ENCODE assay signal across 8 cellular contexts in genomic region chr10:110067960-110068770, GRCh38.
A peak's percentile ranks its signal among the peaks of the same experiment; 100 is the strongest.
DNase-seq lines count a peak whose midpoint lies in the region; ATAC-seq and TF ChIP-seq lines count a peak whose summit lies in the region.

No MANE protein-coding gene starts in this region.

- no peak overlapping the region for H3K18ac ChIP-seq in mesendoderm (ENCODE audit: low read length)

- H3K4me2 ChIP-seq in mesendoderm (ENCODE audit: low read length) = no peak overlapping the region

- no peak overlapping the region for H4K5ac ChIP-seq in mesendoderm (ENCODE audit: low read length)

- H3K9me3 Mint-ChIP-seq in activated naive CD4-positive, alpha-beta T cell treated with anti-CD3 and anti-CD28 coated beads, Interleukin-2, amount 50 U/mL, for 72 hours = no peaks in the 10 kb centered on the region

- no peak overlapping the region for H3K56ac ChIP-seq in mesendoderm (ENCODE audit: low read length)

- no peak overlapping the region for H3K23ac ChIP-seq in mesendoderm (ENCODE audit: low read length)

- no peaks in the 10 kb centered on the region for H3K79me2 ChIP-seq in mesendoderm (ENCODE audit: control insufficient read depth, insufficient read depth, low read length)

- no CpG with 5 or more reads among the region's 5 CpGs for WGBS in mesendoderm (ENCODE audit: extremely low coverage, insufficient coverage, low lambda C conversion rate)

- H3K79me1 ChIP-seq in mesendoderm (ENCODE audit: low read length) = no peaks in the 10 kb centered on the region

- no peak overlapping the region for H2BK15ac ChIP-seq in mesendoderm (replicated peaks; ENCODE audit: low read depth)

- H3K4me3 ChIP-seq in GM12865 (ENCODE audit: low read depth, low read length) (peak overlapping the region; percentile 23), mesendoderm (ENCODE audit: low read length) (no peak overlapping the region)

- peaks cover 4% of the 10 kb centered on the region for H3K4me1 ChIP-seq in mesendoderm (ENCODE audit: control insufficient read depth, low read depth, low read length)

- H3K4ac ChIP-seq in mesendoderm (ENCODE audit: low read depth, low read length) = no peak overlapping the region

- peak; percentile 56 for ATAC-seq in GM21723 (IDR thresholded peaks at IDR 0.05; ENCODE audit: unreplicated experiment)
- ATAC-seq in activated naive CD4-positive, alpha-beta T cell treated with anti-CD3 and anti-CD28 coated beads, Interleukin-2, amount 50 U/mL, for 72 hours = peak; percentile 89 to 95

- no peaks in the 10 kb centered on the region for H3K36me3 ChIP-seq in mesendoderm (ENCODE audit: control insufficient read depth, insufficient read depth, low read length)

- H2AK5ac ChIP-seq in mesendoderm (ENCODE audit: low read length) = no peak overlapping the region

- no peak overlapping the region for H3K27ac ChIP-seq in mesendoderm (ENCODE audit: low read depth, low read length)

- no peak for TF ChIP-seq CTCF in GM12865 (IDR thresholded peaks at IDR 0.05; ENCODE audit: insufficient read depth, low read depth, low read length, missing control alignments)

- H4K8ac ChIP-seq in mesendoderm (ENCODE audit: low read depth, low read length) = no peak overlapping the region

- no peak overlapping the region for H2BK120ac ChIP-seq in mesendoderm (ENCODE audit: low read depth, low read length)

- no peak overlapping the region for H3K9ac ChIP-seq in mesendoderm (ENCODE audit: low read length)

- DNase-seq in GM12865 (ENCODE audit: low read depth) = peak; percentile 81
- peak; percentile 96 for DNase-seq in KBM-7
- DNase-seq in activated naive CD4-positive, alpha-beta T cell treated with anti-CD3 and anti-CD28 coated beads, Interleukin-2, amount 50 U/mL, for 72 hours (ENCODE audit: low spot score in 2 of 2) = peak in 1 of 2 donors; percentile 44
- DNase-seq in mesendoderm = peak; percentile 83
- no peak for DNase-seq in cerebellar cortex (ENCODE audit: low spot score)
- no peak for DNase-seq in cerebellum (ENCODE audit: low spot score)
- DNase-seq in NCI-H1930 (lab: John Stamatoyannopoulos, UW) = no peak

- H3K27ac Mint-ChIP-seq in activated naive CD4-positive, alpha-beta T cell treated with anti-CD3 and anti-CD28 coated beads, Interleukin-2, amount 50 U/mL, for 72 hours = peak overlapping the region; percentile 87 to 93

- peaks cover 0 to 7% of the 10 kb centered on the region in 2 donors for H3K36me3 Mint-ChIP-seq in activated naive CD4-positive, alpha-beta T cell treated with anti-CD3 and anti-CD28 coated beads, Interleukin-2, amount 50 U/mL, for 72 hours

- in situ Hi-C loops in KBM-7 (cut with MboI; ENCODE audit: low pct_unique_long_range_greater_than_20kb, low sequenced_read_pairs) = no loop called here

- no peak overlapping the region for H2BK5ac ChIP-seq in mesendoderm (ENCODE audit: low read length)

- no peaks in the 10 kb centered on the region for H3K27me3 ChIP-seq in mesendoderm (ENCODE audit: insufficient read depth, low read length, poor library complexity)

Comparison
In these comparisons a context has a peak if more than half of its experiments do, and no peak if none do; other contexts are left out.
1. DNase-seq: peak in GM12865 (single experiment), KBM-7 (single experiment) and mesendoderm (single experiment); none in cerebellar cortex (single experiment), cerebellum (single experiment) and NCI-H1930 (0 of 2).